ENCODE assay signal across 9 cellular contexts in genomic region chr5:147578228-147579024, GRCh38.
DNase-seq lines count a peak whose midpoint lies in the region; ATAC-seq and TF ChIP-seq lines count a peak whose summit lies in the region.
"Had no signal": no experiment of that assay in that cellular context is flagged by ENCODE, and none has a peak within 500 bp of the region (broad histone marks: within the 10 kb centered on the region; RNA-seq: fewer than 3 reads in every experiment).

No MANE protein-coding gene starts in this region.

- peaks cover 0 to 8% of the 10 kb centered on the region in 2 donors for H3K9me3 Mint-ChIP-seq in activated T-cell treated with anti-CD3 and anti-CD28 coated beads, Interleukin-2, amount 50 U/mL, for 72 hours

- H3K36me3 ChIP-seq in BE2C (no peaks in the 10 kb centered on the region), OCI-LY3 (replicated peaks; ENCODE audit: low read depth, low read length) (no peaks in the 10 kb centered on the region), osteoblast (ENCODE audit: insufficient read depth, low read length) (no peaks in the 10 kb centered on the region)

- H3K27me3 Mint-ChIP-seq in activated T-cell treated with anti-CD3 and anti-CD28 coated beads, Interleukin-2, amount 50 U/mL, for 72 hours (ENCODE audit: low read depth) = no peaks in the 10 kb centered on the region

- H3K79me2 ChIP-seq in OCI-LY3 (ENCODE audit: low read length) = no peaks in the 10 kb centered on the region
- no peaks in the 10 kb centered on the region for H3K79me2 ChIP-seq in osteoblast (ENCODE audit: insufficient read depth, low read length)

- peak; percentile 29 for DNase-seq in BE2C
- peak; percentile 48 for DNase-seq in HS-5 (ENCODE audit: low read depth)
- DNase-seq in epithelial cell of esophagus (ENCODE audit: low read depth) = peak; percentile 61
- peak; percentile 19 for DNase-seq in osteoblast (ENCODE audit: insufficient read length, low spot score, missing footprints)
- no peak for DNase-seq in activated T-cell treated with anti-CD3 and anti-CD28 coated beads, Interleukin-2, amount 50 U/mL, for 72 hours
- no peak for DNase-seq in lower leg skin (ENCODE audit: low spot score in 2 of 2)
- DNase-seq: naive B cell had no signal

- no peaks in the 10 kb centered on the region for H3K4me1 Mint-ChIP-seq in activated T-cell treated with anti-CD3 and anti-CD28 coated beads, Interleukin-2, amount 50 U/mL, for 72 hours (ENCODE audit: low read depth)
- H3K4me1 Mint-ChIP-seq: naive B cell had no signal

- H3K4me2 ChIP-seq in OCI-LY3 (ENCODE audit: low read length) (no peak overlapping the region), osteoblast (ENCODE audit: insufficient read depth, low read length) (no peak overlapping the region)

- no peak overlapping the region for H3K4me3 Mint-ChIP-seq in activated T-cell treated with anti-CD3 and anti-CD28 coated beads, Interleukin-2, amount 50 U/mL, for 72 hours
- H3K4me3 Mint-ChIP-seq: naive B cell had no signal

- H4K20me1 ChIP-seq in OCI-LY3 (ENCODE audit: insufficient read depth, low read length) (no peaks in the 10 kb centered on the region), osteoblast (ENCODE audit: insufficient read depth, low read length) (no peaks in the 10 kb centered on the region)

- H3K9ac ChIP-seq in OCI-LY3 (ENCODE audit: low read length) = no peak overlapping the region

- H3K36me3 Mint-ChIP-seq in activated T-cell treated with anti-CD3 and anti-CD28 coated beads, Interleukin-2, amount 50 U/mL, for 72 hours (ENCODE audit: insufficient read depth in 2 of 2) = no peaks in the 10 kb centered on the region
- H3K36me3 Mint-ChIP-seq: naive B cell had no signal

- H3K27me3 ChIP-seq in BE2C (no peaks in the 10 kb centered on the region), OCI-LY3 (ENCODE audit: low read depth, low read length) (no peaks in the 10 kb centered on the region), osteoblast (ENCODE audit: insufficient read depth, low read length) (no peaks in the 10 kb centered on the region)

- H3K27ac Mint-ChIP-seq in activated T-cell treated with anti-CD3 and anti-CD28 coated beads, Interleukin-2, amount 50 U/mL, for 72 hours = no peak overlapping the region
- H3K27ac Mint-ChIP-seq: naive B cell had no signal

- WGBS in lower leg skin, 2 donors = 39 to 43% methylated on average over 8 of the region's 8 CpGs

- H3K4me1 ChIP-seq in BE2C (peaks cover 7% of the 10 kb centered on the region; the same call in 1 of the 2 replicates), OCI-LY3 (ENCODE audit: low read length) (no peaks in the 10 kb centered on the region), osteoblast (ENCODE audit: insufficient read depth, low read length) (no peaks in the 10 kb centered on the region)

- intact Hi-C loops in lower leg skin (cut with DNase I; ENCODE audit: low total_unique reads) = loop anchor here (5.0 to 10.0 kb wide), 2 partner anchors 126 to 354 kb away; no protein-coding TSS in a partner anchor

- H3K27ac ChIP-seq in OCI-LY3 (ENCODE audit: low read length) (no peak overlapping the region), osteoblast (ENCODE audit: low read depth, low read length) (no peak overlapping the region)

- H3K9me3 ChIP-seq in BE2C = no peaks in the 10 kb centered on the region
- no peaks in the 10 kb centered on the region for H3K9me3 ChIP-seq in OCI-LY3 (ENCODE audit: insufficient read depth, low read length)
- no peaks in the 10 kb centered on the region for H3K9me3 ChIP-seq in osteoblast (ENCODE audit: low read depth, low read length)

- H2AFZ ChIP-seq in OCI-LY3 (ENCODE audit: low read depth, low read length) (no peak overlapping the region), osteoblast (ENCODE audit: low read length) (no peak overlapping the region)

- TF ChIP-seq CTCF in BE2C (IDR thresholded peaks at IDR 0.05; ENCODE audit: low read depth, low read length) (peak; percentile 79), OCI-LY3 (IDR thresholded peaks at IDR 0.05; ENCODE audit: low read depth, low read length) (peak; percentile 38; the same call in 1 of the 2 replicates), epithelial cell of esophagus (IDR thresholded peaks at IDR 0.05; ENCODE audit: insufficient read depth, low read depth, low read length, missing control alignments) (peak; percentile 63), osteoblast (IDR thresholded peaks at IDR 0.05; ENCODE audit: extremely low read depth, low read depth, low read length) (peak; percentile 63), lower leg skin (IDR thresholded peaks at IDR 0.05) (no peak)

- ATAC-seq in activated T-cell treated with anti-CD3 and anti-CD28 coated beads, Interleukin-2, amount 50 U/mL, for 72 hours (replicated peaks in 1 of 2) = no peak
- ATAC-seq in GM18873 (IDR thresholded peaks at IDR 0.05; ENCODE audit: low FRiP score, unreplicated experiment) = no peak

- TF ChIP-seq POLR2A in lower leg skin (IDR thresholded peaks at IDR 0.05) = no peak

- H3K4me3 ChIP-seq in BE2C (ENCODE audit: low read depth, low read length) = peak overlapping the region; percentile 49
- H3K4me3 ChIP-seq in OCI-LY3 (ENCODE audit: low read length) = no peak overlapping the region
- H3K4me3 ChIP-seq in epithelial cell of esophagus (ENCODE audit: low read length) = no peak overlapping the region
- no peak overlapping the region for H3K4me3 ChIP-seq in osteoblast (ENCODE audit: insufficient read depth, low read length)
- H3K4me3 ChIP-seq in lower leg skin (ENCODE audit: low read depth, poor library complexity, severe bottlenecking) = no peak overlapping the region

Comparison
In these comparisons a context has a peak if more than half of its experiments do, and no peak if none do; other contexts are left out.
1. DNase-seq: peak in BE2C (single experiment), HS-5 (single experiment), epithelial cell of esophagus (single experiment) and osteoblast (single experiment); none in activated T-cell treated with anti-CD3 and anti-CD28 coated beads, Interleukin-2, amount 50 U/mL, for 72 hours (0 of 2) and lower leg skin (0 of 2).
2. CTCF ChIP-seq: peak in BE2C (single experiment), OCI-LY3 (single experiment), epithelial cell of esophagus (single experiment) and osteoblast (single experiment); none in lower leg skin (0 of 3).